ENCODE assay signal across 7 cellular contexts in the genomic region with DNA sequence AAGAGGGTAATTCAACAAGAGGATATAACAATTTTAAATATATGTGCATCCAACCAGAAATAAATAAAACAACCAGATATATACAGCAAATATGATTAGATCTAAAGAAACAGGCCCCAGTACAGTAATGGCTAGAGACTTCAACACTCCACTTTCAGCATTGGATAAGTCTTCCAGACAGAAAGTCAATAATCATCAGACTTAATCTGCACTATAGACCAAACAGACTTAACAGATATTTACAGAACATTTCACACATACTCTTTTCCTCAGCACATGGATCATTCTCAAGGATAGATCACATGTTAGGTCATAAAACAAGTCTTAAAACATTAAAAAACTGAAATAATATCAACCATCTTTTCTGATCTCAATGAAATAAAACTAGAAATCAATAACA.
"Had no signal": no experiment of that assay in that cellular context is flagged by ENCODE, and none has a peak within 500 bp of the region (broad histone marks: within the 10 kb centered on the region; RNA-seq: fewer than 3 reads in every experiment).

No MANE protein-coding gene starts in this region.

- FAIRE-seq: HepG2, HTR-8/SVneo, K562 had no signal

- ATAC-seq: HepG2, K562 had no signal

- H3K4me3 ChIP-seq: K562 had no signal

- H3K27ac ChIP-seq: HL-60, KMS-11 had no signal

- DNase-seq: IMR-90, KBM-7 had no signal
